1 cellular context compared by ENCODE assay signal in the genomic region with DNA sequence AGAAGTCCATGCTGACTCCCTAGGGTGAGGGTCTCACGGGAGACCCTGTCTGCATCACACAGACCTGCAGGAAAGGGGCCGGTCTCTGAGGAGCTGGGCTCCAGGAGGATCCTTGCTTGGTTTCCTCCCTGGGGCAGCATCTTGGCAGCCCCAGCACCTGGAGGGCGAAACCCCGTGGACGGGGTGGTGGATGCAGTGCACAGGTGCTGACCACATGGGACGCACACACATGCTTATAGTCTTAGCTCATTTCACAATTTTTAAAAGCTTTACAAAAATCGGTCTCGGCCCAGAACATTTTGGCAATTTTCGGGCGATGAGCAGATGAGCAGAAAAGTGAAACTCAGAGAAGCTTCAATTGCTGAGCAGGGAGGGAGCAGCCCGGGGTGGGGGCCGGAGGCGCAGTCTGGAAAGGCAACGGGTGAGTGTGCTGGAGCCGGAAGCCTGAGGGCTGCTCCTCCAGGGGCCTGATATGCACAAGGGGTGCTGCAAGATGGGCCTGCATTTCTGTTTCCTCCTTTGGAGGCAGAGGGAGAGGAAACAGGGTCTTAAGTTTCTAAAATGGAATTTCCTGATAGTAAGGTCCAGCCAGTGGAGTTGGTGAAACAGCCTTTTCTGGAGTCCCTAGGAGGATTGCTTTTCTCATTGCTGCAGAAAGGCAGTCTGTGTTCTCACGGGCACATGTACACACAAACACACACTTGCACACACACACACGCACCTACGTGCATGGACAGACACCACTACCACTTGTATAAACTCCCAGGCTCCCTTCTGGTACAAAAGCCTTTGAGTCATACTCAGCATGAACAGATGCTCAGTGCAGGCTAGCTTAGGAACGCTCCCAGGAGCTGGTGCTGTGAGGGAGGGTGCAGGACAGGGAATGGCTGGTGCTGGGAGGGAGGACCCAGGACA.
TF ChIP-seq lines count a peak whose summit lies in the region.

No MANE protein-coding gene starts in this region.

TF ChIP-seq in A549, 52 proteins besides CTCF, POLR2A, EP300 and RAD21 (continued from another document):
- TF ChIP-seq, protein P1, sequence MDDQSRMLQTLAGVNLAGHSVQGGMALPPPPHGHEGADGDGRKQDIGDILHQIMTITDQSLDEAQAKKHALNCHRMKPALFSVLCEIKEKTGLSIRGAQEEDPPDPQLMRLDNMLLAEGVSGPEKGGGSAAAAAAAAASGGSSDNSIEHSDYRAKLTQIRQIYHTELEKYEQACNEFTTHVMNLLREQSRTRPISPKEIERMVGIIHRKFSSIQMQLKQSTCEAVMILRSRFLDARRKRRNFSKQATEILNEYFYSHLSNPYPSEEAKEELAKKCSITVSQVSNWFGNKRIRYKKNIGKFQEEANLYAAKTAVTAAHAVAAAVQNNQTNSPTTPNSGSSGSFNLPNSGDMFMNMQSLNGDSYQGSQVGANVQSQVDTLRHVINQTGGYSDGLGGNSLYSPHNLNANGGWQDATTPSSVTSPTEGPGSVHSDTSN (IDR thresholded peaks at IDR 0.05), result no peak
- no peak for TF ChIP-seq RNF2 (IDR thresholded peaks at IDR 0.05; ENCODE audit: borderline replicate concordance, low read depth)
- TF ChIP-seq CHD2 (IDR thresholded peaks at IDR 0.05; ENCODE audit: low read length, partially characterized antibody), result no peak
- no peak for TF ChIP-seq RCOR1 (IDR thresholded peaks at IDR 0.05; ENCODE audit: low read depth, low read length)
TF ChIP-seq in A549: peak in this region for 0.
